ENCODE assay signal across 28 cellular contexts in genomic region chr1:36675106-36675505, GRCh38.
"Had no signal": no experiment of that assay in that cellular context is flagged by ENCODE, and none has a peak within 500 bp of the region (broad histone marks: within the 10 kb centered on the region; RNA-seq: fewer than 3 reads in every experiment).

No MANE protein-coding gene starts in this region.

- H3K9me3 Mint-ChIP-seq: immature natural killer cell; natural killer cell; nephron progenitor cell; neural progenitor cell; stimulated activated naive B cell treated with anti-CD40 and anti-IgM and Interleukin-4, amounts not matched to agents 10 μg/mL and 1 μg/mL and 100 μg/mL, for 72 hours; type B pancreatic cell had no signal

- H3K9me3 ChIP-seq: left lung, lower lobe of right lung, ovary, prostate gland, tibial nerve, uterus had no signal

- H3K4me1 Mint-ChIP-seq: immature natural killer cell; mesothelial cell of epicardium; naive B cell; natural killer cell; stimulated activated naive B cell treated with anti-CD40 and anti-IgM and Interleukin-4, amounts not matched to agents 10 μg/mL and 1 μg/mL and 100 μg/mL, for 72 hours had no signal

- H3K4me1 ChIP-seq: left lung, lower lobe of right lung, prostate gland, tibial nerve, uterus had no signal

- ATAC-seq: left colon; left lung; lower lobe of right lung; natural killer cell; right cardiac atrium; sciatic nerve; stimulated activated naive B cell treated with anti-CD40 and anti-IgM and Interleukin-4, amounts not matched to agents 10 μg/mL and 1 μg/mL and 100 μg/mL, for 72 hours had no signal

- H3K27ac ChIP-seq: left lung, lower lobe of right lung, neural progenitor cell, ovary, prostate gland, skin epidermis, tibial nerve, uterus had no signal

- DNase-seq: hypothalamus; immature natural killer cell; kidney; left colon; left lung; lower lobe of right lung; mammary epithelial cell; mesenchymal stem cell; naive B cell; natural killer cell; nephron progenitor cell; ovary; retina; right cardiac atrium; stimulated activated CD4-positive, alpha-beta T cell treated with anti-CD3 and anti-CD28 coated beads, Interleukin-12 subunit alpha, Interleukin-12 subunit beta, amount 100 ng/mL, for 4 hours; stimulated activated CD4-positive, alpha-beta T cell treated with anti-CD3 and anti-CD28 coated beads, Interleukin-15, amount 100 ng/mL, for 24 hours; stimulated activated CD4-positive, alpha-beta T cell treated with anti-CD3 and anti-CD28 coated beads, Interleukin-2, amount 100 ng/mL, for 24 hours; stimulated activated CD4-positive, alpha-beta T cell treated with anti-CD3 and anti-CD28 coated beads, Interleukin-4, amount 100 ng/mL, for 1 hour; stimulated activated naive B cell treated with anti-CD40 and anti-IgM and Interleukin-4, amounts not matched to agents 10 μg/mL and 1 μg/mL and 100 μg/mL, for 72 hours; stimulated activated naive CD8-positive, alpha-beta T cell treated with anti-CD3 and anti-CD28 coated beads, Interleukin-15, Interleukin-2, amounts not matched to agents 100 U/mL and 50 U/mL, for 24 hours; uterus had no signal

- H3K27me3 ChIP-seq: neural progenitor cell, ovary, uterus had no signal

- H3K4me3 Mint-ChIP-seq: immature natural killer cell; mesothelial cell of epicardium; naive B cell; natural killer cell; nephron progenitor cell; neural progenitor cell; stimulated activated naive B cell treated with anti-CD40 and anti-IgM and Interleukin-4, amounts not matched to agents 10 μg/mL and 1 μg/mL and 100 μg/mL, for 72 hours; type B pancreatic cell had no signal

- H3K4me3 ChIP-seq: left lung, lower lobe of right lung, neural progenitor cell, ovary, prostate gland, skin epidermis, tibial nerve, uterus had no signal

- H3K27ac Mint-ChIP-seq: immature natural killer cell; mesothelial cell of epicardium; naive B cell; natural killer cell; nephron progenitor cell; neural progenitor cell; stimulated activated naive B cell treated with anti-CD40 and anti-IgM and Interleukin-4, amounts not matched to agents 10 μg/mL and 1 μg/mL and 100 μg/mL, for 72 hours; type B pancreatic cell had no signal

- H3K36me3 Mint-ChIP-seq: immature natural killer cell; mesothelial cell of epicardium; natural killer cell; neural progenitor cell; stimulated activated naive B cell treated with anti-CD40 and anti-IgM and Interleukin-4, amounts not matched to agents 10 μg/mL and 1 μg/mL and 100 μg/mL, for 72 hours; type B pancreatic cell had no signal

- H3K36me3 ChIP-seq: left lung, lower lobe of right lung, neural progenitor cell, ovary, prostate gland, tibial nerve, uterus had no signal
